Comparison of ENCODE assay signal across 8 cellular contexts in the genomic region with DNA sequence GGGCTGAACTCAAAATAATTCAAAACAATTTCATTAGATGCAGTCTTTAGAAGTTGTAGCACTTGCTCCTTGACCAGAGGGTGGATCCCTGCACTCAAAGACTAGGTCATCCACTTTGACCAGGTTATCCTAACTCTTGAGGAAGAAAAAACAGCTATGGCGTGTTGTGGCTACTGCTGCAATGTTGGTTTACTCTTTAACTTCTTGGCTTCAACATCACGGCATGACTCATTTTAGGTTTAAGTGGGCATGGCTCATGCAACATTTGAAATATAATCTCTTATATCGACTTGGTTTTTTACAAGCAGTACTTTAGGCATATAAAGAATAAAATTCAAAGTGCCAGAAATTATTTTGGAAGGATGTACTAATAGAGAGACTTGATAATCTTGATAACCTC. TPM values are rescaled to one million over a fixed set of nuclear protein-coding genes. Genes with fewer than 3 reads are reported as not detected.
DNase-seq lines count a peak whose midpoint lies in the region; ATAC-seq and TF ChIP-seq lines count a peak whose summit lies in the region.
"Had no signal": no experiment of that assay in that cellular context is flagged by ENCODE, and none has a peak within 500 bp of the region (broad histone marks: within the 10 kb centered on the region; RNA-seq: fewer than 3 reads in every experiment).

No MANE protein-coding gene starts in this region.

- DNase-seq in HS-27A (ENCODE audit: low read depth) (peak; percentile 64), T1000 (lab: John Stamatoyannopoulos, UW) (peak; percentile 17), foreskin keratinocyte (peak; percentile 37 to 58)
- no peak for DNase-seq in activated naive CD4-positive, alpha-beta T cell treated with Interleukin-2 at 50 U/mL for 16 hours
- DNase-seq in activated T-cell treated with anti-CD3 and anti-CD28 coated beads, Interleukin-2, amount 50 U/mL, for 1 hour, result no peak

- no peaks in the 10 kb centered on the region for H3K9me3 ChIP-seq in subcutaneous abdominal adipose tissue (ENCODE audit: control insufficient read depth in 5 of 5, low read length in 5 of 5)

- no peak overlapping the region for H3K9ac ChIP-seq in subcutaneous abdominal adipose tissue (ENCODE audit: low read length in 5 of 5)

- peak; percentile 63 for ATAC-seq in foreskin keratinocyte
- ATAC-seq in HG03025 (IDR thresholded peaks at IDR 0.05; ENCODE audit: low FRiP score, unreplicated experiment), result no peak
- ATAC-seq: activated naive CD4-positive, alpha-beta T cell treated with anti-CD3 and anti-CD28 coated beads, Interleukin-2, amount 50 U/mL, for 72 hours had no signal

- H3K27me3 ChIP-seq in foreskin keratinocyte (no peaks in the 10 kb centered on the region), subcutaneous abdominal adipose tissue (ENCODE audit: control insufficient read depth in 5 of 5, insufficient read depth in 4 of 5, low read length in 5 of 5) (peaks cover 0 to 4% (median 0%) of the 10 kb centered on the region in 5 donors)

- peak overlapping the region; percentile 12 for H3K27ac ChIP-seq in foreskin keratinocyte
- H3K27ac ChIP-seq in subcutaneous abdominal adipose tissue (ENCODE audit: low read depth, low read length), result peak overlapping the region; percentile 16

- TF ChIP-seq CTCF in foreskin keratinocyte (conservative IDR thresholded peaks at IDR 0.05), result no peak

- H3K4me1 ChIP-seq in foreskin keratinocyte, result peaks cover 25% of the 10 kb centered on the region
- H3K4me1 ChIP-seq in subcutaneous abdominal adipose tissue (ENCODE audit: control insufficient read depth in 5 of 5, insufficient read depth in 5 of 5, low read length in 5 of 5), result peaks cover 0 to 13% (median 2%) of the 10 kb centered on the region in 5 donors

- peaks cover 0 to 7% (median 6%) of the 10 kb centered on the region in 5 donors for H3K36me3 ChIP-seq in subcutaneous abdominal adipose tissue (ENCODE audit: control insufficient read depth in 5 of 5, insufficient read depth in 5 of 5, low read length in 5 of 5)

- H3K4me3 ChIP-seq in subcutaneous abdominal adipose tissue (ENCODE audit: low read depth in 1 of 5, low read length in 5 of 5), result no peak overlapping the region

RNA-seq across cellular contexts. Expression of a gene that starts 35.4 kb away (rescaled TPM):
- total RNA-seq in foreskin keratinocyte, result 5.6 and 7.7 TPM in 2 replicates
- 5.4 and 5.5 TPM in 2 replicates for polyA plus RNA-seq in foreskin keratinocyte
- total RNA-seq: activated naive CD4-positive, alpha-beta T cell treated with anti-CD3 and anti-CD28 coated beads, Interleukin-2, amount 50 U/mL, for 72 hours had no signal

RNA-seq across cellular contexts. Expression of a gene that starts 41.0 kb away (rescaled TPM):
- 60.8 and 69.9 TPM in 2 replicates for total RNA-seq in foreskin keratinocyte
- 24.3 and 25.8 TPM in 2 replicates for polyA plus RNA-seq in foreskin keratinocyte

Comparison
In these comparisons a context has a peak if more than half of its experiments do, and no peak if none do; other contexts are left out.
1. DNase-seq: peak in HS-27A (single experiment), T1000 (single experiment) and foreskin keratinocyte (2 of 2); none in activated naive CD4-positive, alpha-beta T cell treated with Interleukin-2 at 50 U/mL for 16 hours (single experiment) and activated T-cell treated with anti-CD3 and anti-CD28 coated beads, Interleukin-2, amount 50 U/mL, for 1 hour (single experiment).